Comparison of ENCODE assay signal across 19 cellular contexts in genomic region chr4:53004497-53005148, GRCh38.
DNase-seq lines count a peak whose midpoint lies in the region; ATAC-seq and TF ChIP-seq lines count a peak whose summit lies in the region.
"Had no signal": no experiment of that assay in that cellular context is flagged by ENCODE, and none has a peak within 500 bp of the region (broad histone marks: within the 10 kb centered on the region; RNA-seq: fewer than 3 reads in every experiment).

No MANE protein-coding gene starts in this region.

- WGBS in adrenal gland, 4 donors, result 82 to 86% (median 85%) methylated on average over 10 of the region's 10 CpGs
- 67 to 80% (median 75%) methylated on average over 10 of the region's 10 CpGs for WGBS in spleen, 5 donors

- TF ChIP-seq POLR2A in adrenal gland (IDR thresholded peaks at IDR 0.05) (no peak), spleen (IDR thresholded peaks at IDR 0.05) (no peak)

- peaks cover 11 to 29% of the 10 kb centered on the region in 2 donors for H3K4me1 ChIP-seq in adrenal gland (replicated peaks in 1 of 2)
- peaks cover 0 to 44% (median 13%) of the 10 kb centered on the region in 6 donors for H3K4me1 ChIP-seq in spleen

- H3K4me3 ChIP-seq in adrenal gland (no peak overlapping the region), spleen (no peak overlapping the region)
- H3K4me3 ChIP-seq: SJCRH30 had no signal

- peak; percentile 37 for ATAC-seq in GM18909 (IDR thresholded peaks at IDR 0.05; ENCODE audit: poor library complexity, unreplicated experiment)
- peak; percentile 39 for ATAC-seq in GM21447 (IDR thresholded peaks at IDR 0.05; ENCODE audit: unreplicated experiment)
- ATAC-seq: T-cell had no signal

- DNase-seq in adrenal gland (no peak), spleen (no peak), NCI-H187 (lab: John Stamatoyannopoulos, UW) (no peak), ureter (ENCODE audit: low spot score) (no peak)
- no peak for DNase-seq in stimulated activated CD4-positive, alpha-beta T cell treated with anti-CD3 and anti-CD28 coated beads, Interleukin-2, amount 100 ng/mL, for 48 hours
- DNase-seq in activated effector memory CD4-positive, alpha-beta T cell treated with Interleukin-2 at 50 U/mL for 16 hours, result no peak
- DNase-seq: Caco-2; CD4-positive, alpha-beta memory T cell; DMS 273 treated with DMSO at 0.1 percent for 48 hours; DMS79 treated with DMSO at 0.1 percent for 48 hours; NCI-H1105 treated with DMSO at 0.1 percent for 48 hours; NCI-H2081; NCI-H2171 treated with DMSO at 0.1 percent for 48 hours; NCI-H446; NCI-H526; SJCRH30; T-cell had no signal

- H3K27me3 ChIP-seq in adrenal gland, result no peaks in the 10 kb centered on the region
- no peaks in the 10 kb centered on the region for H3K27me3 ChIP-seq in spleen (replicated peaks in 1 of 7)
- H3K27me3 ChIP-seq: SJCRH30 had no signal

- intact Hi-C loops in adrenal gland (cut with DNase I) (no loop called here), spleen (cut with DNase I; ENCODE audit: low total_unique reads) (no loop called here)

- no peaks in the 10 kb centered on the region for H3K36me3 ChIP-seq in adrenal gland (replicated peaks in 1 of 2)
- H3K36me3 ChIP-seq in spleen, result no peaks in the 10 kb centered on the region
- H3K36me3 ChIP-seq: SJCRH30 had no signal

- H3K27ac ChIP-seq in adrenal gland, result peak overlapping the region in 3 of 5 donors; percentile 6 to 57 (median 27)
- H3K27ac ChIP-seq in spleen, result peak overlapping the region in 7 of 8 donors; percentile 38 to 79 (median 71)
- H3K27ac ChIP-seq: SJCRH30 had no signal

- no peaks in the 10 kb centered on the region for H3K9me3 ChIP-seq in adrenal gland (replicated peaks in 1 of 3)
- no peaks in the 10 kb centered on the region for H3K9me3 ChIP-seq in spleen
- H3K9me3 ChIP-seq: Caco-2 had no signal

- TF ChIP-seq CTCF in adrenal gland (IDR thresholded peaks at IDR 0.05), result no peak
- no peak for TF ChIP-seq CTCF in spleen (IDR thresholded peaks at IDR 0.05 in 8 of 11, conservative IDR thresholded peaks at IDR 0.05 in 3 of 11)
